2 cellular contexts compared by ENCODE assay signal in the genomic region with DNA sequence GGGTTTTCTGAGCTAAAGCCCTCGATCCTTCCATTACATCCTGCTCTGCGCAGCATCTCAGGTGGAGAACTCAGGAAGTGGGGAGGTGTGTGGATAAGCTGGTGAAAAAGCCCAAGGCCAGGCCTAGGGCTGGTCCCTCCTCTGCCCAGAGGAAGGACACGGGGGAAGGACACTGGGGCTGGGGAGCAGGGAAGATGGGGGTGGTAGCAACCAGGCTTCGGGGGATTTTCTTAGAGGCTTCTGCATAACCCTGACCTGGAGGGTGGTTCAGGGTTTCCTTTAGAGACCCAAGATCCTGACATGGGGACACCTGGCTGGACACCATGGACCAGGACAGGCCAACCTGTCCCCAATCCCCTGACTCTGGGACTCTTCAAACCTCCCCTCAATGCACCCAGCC.
TF ChIP-seq lines count a peak whose summit lies in the region.

No MANE protein-coding gene starts in this region.

TF ChIP-seq in SK-N-SH, 30 proteins besides CTCF, POLR2A, EP300 and RAD21:
- TF ChIP-seq USF2 (IDR thresholded peaks at IDR 0.05; ENCODE audit: borderline replicate concordance, low read depth, low read length) (no peak), POLR2AphosphoS5 (IDR thresholded peaks at IDR 0.05; ENCODE audit: low read depth, low read length) (no peak), SIN3A (IDR thresholded peaks at IDR 0.05; ENCODE audit: borderline replicate concordance, low read depth, low read length) (no peak), YY1 (IDR thresholded peaks at IDR 0.05; ENCODE audit: low read depth) (no peak), RXRA (IDR thresholded peaks at IDR 0.05; ENCODE audit: borderline replicate concordance, low read depth) (no peak), GABPA (IDR thresholded peaks at IDR 0.05; ENCODE audit: low read depth) (no peak), TEAD4 (IDR thresholded peaks at IDR 0.05; ENCODE audit: borderline replicate concordance, insufficient read depth) (no peak), TCF12 (IDR thresholded peaks at IDR 0.05) (no peak), NRF1 (IDR thresholded peaks at IDR 0.05; ENCODE audit: low read depth, low read length) (no peak), GATA2 (CRISPR knock-in tag; IDR thresholded peaks at IDR 0.05) (no peak), RFX5 (IDR thresholded peaks at IDR 0.05; ENCODE audit: low read length) (no peak), NFIC (IDR thresholded peaks at IDR 0.05; ENCODE audit: borderline replicate concordance) (no peak), MAX (IDR thresholded peaks at IDR 0.05; ENCODE audit: low read depth) (no peak)
- TF ChIP-seq, protein P1, sequence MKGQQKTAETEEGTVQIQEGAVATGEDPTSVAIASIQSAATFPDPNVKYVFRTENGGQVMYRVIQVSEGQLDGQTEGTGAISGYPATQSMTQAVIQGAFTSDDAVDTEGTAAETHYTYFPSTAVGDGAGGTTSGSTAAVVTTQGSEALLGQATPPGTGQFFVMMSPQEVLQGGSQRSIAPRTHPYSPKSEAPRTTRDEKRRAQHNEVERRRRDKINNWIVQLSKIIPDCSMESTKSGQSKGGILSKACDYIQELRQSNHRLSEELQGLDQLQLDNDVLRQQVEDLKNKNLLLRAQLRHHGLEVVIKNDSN (IDR thresholded peaks at IDR 0.05; ENCODE audit: borderline replicate concordance, low read depth), result no peak
- TF ChIP-seq, protein P2, sequence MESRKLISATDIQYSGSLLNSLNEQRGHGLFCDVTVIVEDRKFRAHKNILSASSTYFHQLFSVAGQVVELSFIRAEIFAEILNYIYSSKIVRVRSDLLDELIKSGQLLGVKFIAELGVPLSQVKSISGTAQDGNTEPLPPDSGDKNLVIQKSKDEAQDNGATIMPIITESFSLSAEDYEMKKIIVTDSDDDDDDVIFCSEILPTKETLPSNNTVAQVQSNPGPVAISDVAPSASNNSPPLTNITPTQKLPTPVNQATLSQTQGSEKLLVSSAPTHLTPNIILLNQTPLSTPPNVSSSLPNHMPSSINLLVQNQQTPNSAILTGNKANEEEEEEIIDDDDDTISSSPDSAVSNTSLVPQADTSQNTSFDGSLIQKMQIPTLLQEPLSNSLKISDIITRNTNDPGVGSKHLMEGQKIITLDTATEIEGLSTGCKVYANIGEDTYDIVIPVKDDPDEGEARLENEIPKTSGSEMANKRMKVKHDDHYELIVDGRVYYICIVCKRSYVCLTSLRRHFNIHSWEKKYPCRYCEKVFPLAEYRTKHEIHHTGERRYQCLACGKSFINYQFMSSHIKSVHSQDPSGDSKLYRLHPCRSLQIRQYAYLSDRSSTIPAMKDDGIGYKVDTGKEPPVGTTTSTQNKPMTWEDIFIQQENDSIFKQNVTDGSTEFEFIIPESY (IDR thresholded peaks at IDR 0.05; ENCODE audit: borderline replicate concordance, low read depth), result no peak
- TF ChIP-seq, protein P3, sequence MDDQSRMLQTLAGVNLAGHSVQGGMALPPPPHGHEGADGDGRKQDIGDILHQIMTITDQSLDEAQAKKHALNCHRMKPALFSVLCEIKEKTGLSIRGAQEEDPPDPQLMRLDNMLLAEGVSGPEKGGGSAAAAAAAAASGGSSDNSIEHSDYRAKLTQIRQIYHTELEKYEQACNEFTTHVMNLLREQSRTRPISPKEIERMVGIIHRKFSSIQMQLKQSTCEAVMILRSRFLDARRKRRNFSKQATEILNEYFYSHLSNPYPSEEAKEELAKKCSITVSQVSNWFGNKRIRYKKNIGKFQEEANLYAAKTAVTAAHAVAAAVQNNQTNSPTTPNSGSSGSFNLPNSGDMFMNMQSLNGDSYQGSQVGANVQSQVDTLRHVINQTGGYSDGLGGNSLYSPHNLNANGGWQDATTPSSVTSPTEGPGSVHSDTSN (IDR thresholded peaks at IDR 0.05), result no peak
TF ChIP-seq in SK-N-SH: peak in this region for 0.

TF ChIP-seq in SK-N-SH treated with all-trans-retinoic acid at 6 μM for 48 hours, 23 proteins besides CTCF, POLR2A, EP300 and RAD21 (continued from another document):
- TF ChIP-seq, protein P4, sequence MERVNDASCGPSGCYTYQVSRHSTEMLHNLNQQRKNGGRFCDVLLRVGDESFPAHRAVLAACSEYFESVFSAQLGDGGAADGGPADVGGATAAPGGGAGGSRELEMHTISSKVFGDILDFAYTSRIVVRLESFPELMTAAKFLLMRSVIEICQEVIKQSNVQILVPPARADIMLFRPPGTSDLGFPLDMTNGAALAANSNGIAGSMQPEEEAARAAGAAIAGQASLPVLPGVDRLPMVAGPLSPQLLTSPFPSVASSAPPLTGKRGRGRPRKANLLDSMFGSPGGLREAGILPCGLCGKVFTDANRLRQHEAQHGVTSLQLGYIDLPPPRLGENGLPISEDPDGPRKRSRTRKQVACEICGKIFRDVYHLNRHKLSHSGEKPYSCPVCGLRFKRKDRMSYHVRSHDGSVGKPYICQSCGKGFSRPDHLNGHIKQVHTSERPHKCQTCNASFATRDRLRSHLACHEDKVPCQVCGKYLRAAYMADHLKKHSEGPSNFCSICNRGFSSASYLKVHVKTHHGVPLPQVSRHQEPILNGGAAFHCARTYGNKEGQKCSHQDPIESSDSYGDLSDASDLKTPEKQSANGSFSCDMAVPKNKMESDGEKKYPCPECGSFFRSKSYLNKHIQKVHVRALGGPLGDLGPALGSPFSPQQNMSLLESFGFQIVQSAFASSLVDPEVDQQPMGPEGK (CRISPR knock-in tag; IDR thresholded peaks at IDR 0.05; ENCODE audit: borderline replicate concordance), result no peak
- no peak for TF ChIP-seq GLIS3 (CRISPR knock-in tag; IDR thresholded peaks at IDR 0.05)
- TF ChIP-seq, protein P5, sequence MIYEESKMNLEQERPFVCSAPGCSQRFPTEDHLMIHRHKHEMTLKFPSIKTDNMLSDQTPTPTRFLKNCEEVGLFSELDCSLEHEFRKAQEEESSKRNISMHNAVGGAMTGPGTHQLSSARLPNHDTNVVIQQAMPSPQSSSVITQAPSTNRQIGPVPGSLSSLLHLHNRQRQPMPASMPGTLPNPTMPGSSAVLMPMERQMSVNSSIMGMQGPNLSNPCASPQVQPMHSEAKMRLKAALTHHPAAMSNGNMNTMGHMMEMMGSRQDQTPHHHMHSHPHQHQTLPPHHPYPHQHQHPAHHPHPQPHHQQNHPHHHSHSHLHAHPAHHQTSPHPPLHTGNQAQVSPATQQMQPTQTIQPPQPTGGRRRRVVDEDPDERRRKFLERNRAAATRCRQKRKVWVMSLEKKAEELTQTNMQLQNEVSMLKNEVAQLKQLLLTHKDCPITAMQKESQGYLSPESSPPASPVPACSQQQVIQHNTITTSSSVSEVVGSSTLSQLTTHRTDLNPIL (CRISPR knock-in tag; IDR thresholded peaks at IDR 0.05; ENCODE audit: low read depth), result no peak
- TF ChIP-seq ZC3H10 (CRISPR knock-in tag; IDR thresholded peaks at IDR 0.05), result no peak
- TF ChIP-seq TSHZ2 (CRISPR knock-in tag; IDR thresholded peaks at IDR 0.05), result no peak
